In the genomic region with DNA sequence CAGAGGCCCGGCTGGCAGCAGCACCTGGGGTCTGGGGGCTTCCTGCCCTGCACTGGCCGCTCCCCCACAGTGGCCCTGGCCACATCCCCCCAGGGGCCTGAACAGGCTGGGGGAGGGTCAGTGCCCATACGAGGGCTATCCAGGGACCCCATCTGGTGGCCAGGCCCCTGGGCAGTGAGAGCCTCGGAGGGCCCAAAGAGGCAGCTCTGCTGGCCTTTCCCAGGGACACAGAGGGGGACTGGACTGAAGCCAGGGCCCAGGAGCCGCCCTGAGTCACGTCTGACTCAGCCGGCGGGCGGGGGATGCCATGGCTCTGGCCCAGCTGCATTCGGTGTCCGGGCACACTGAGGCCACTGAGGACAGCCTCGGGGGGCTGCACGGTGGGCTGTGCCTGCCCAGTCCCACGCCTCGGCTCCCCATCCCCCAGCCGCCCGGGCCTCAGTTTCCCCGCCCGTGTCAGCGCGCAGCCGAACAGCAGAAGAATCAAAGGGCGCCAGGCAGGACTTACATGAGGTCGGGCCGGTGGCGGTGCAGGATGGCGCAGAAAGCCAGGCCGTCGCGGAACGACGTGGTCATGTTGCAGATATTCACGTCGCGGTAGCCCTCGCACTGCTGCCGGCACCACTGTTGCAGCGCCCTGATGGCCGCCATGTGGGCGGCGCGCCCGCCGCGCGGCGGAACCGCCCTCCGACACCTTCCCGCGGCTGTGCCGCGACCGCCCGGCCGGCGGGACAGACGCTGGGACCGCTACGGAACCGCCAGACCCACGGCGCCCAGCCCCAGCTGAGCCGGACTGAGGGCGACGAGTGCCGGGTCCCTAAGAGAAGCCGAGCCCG, we compare ENCODE assay signal across 7 cellular contexts. TPM values are rescaled to one million over a fixed set of nuclear protein-coding genes. Genes with fewer than 3 reads are reported as not detected.
DNase-seq lines count a peak whose midpoint lies in the region; ATAC-seq and TF ChIP-seq lines count a peak whose summit lies in the region.

MICALL2 (minus strand) TSS at position 795 of the 836 bp plus-strand sequence; CDS start at position 651, 144 bp downstream.

- peak; percentile 87 for TF ChIP-seq POLR2A in esophagus muscularis mucosa (IDR thresholded peaks at IDR 0.05; ENCODE audit: low read depth)

- H3K36me3 ChIP-seq in esophagus muscularis mucosa = no peaks in the 10 kb centered on the region
- no peaks in the 10 kb centered on the region for H3K36me3 ChIP-seq in muscle layer of duodenum (ENCODE audit: control insufficient read depth in 1 of 2, insufficient read depth in 2 of 2, low read length in 2 of 2)
- H3K36me3 ChIP-seq in urinary bladder (ENCODE audit: insufficient read depth) = no peaks in the 10 kb centered on the region

- POLR2A ChIA-PET in activated CD8-positive, alpha-beta T cell treated with anti-CD3 and anti-CD28 coated beads for 36 hours (lab: Charles Lee) = interaction anchor here (0.6 kb wide), 1 partner anchor 1168 kb away, joined by 3 read pairs; no protein-coding TSS in a partner anchor

- H3K27ac ChIP-seq in esophagus muscularis mucosa (replicated peaks in 1 of 4) (peak within 1 kb of the TSS; percentile 82 to 91 (median 88)), muscle layer of duodenum (ENCODE audit: low read length) (peak within 1 kb of the TSS; percentile 80), urinary bladder (ENCODE audit: low read depth) (peak within 1 kb of the TSS; percentile 47)

- no peak within 1 kb of the TSS for H3K27ac Mint-ChIP-seq in IgD-negative memory B cell
- no peak within 1 kb of the TSS for H3K27ac Mint-ChIP-seq in activated CD8-positive, alpha-beta T cell treated with anti-CD3 and anti-CD28 coated beads for 36 hours

- no peak for TF ChIP-seq EP300 in esophagus muscularis mucosa (IDR thresholded peaks at IDR 0.05)

- peak within 1 kb of the TSS; percentile 32 to 83 (median 75) for H3K4me3 Mint-ChIP-seq in IgD-negative memory B cell
- peak within 1 kb of the TSS; percentile 68 for H3K4me3 Mint-ChIP-seq in activated CD8-positive, alpha-beta T cell treated with anti-CD3 and anti-CD28 coated beads for 36 hours

- H3K9me3 ChIP-seq in esophagus muscularis mucosa (no peaks in the 10 kb centered on the region), muscle layer of duodenum (ENCODE audit: control insufficient read depth in 1 of 2, low read length in 2 of 2) (no peaks in the 10 kb centered on the region)

- CTCF ChIA-PET in activated CD8-positive, alpha-beta T cell treated with anti-CD3 and anti-CD28 coated beads for 36 hours (lab: Charles Lee) = interaction anchor here (1.8 kb wide), 1 partner anchor 15 kb away, joined by 5 read pairs; no protein-coding TSS in a partner anchor

- DNase-seq in GM04504 (ENCODE audit: low read depth) (peak; percentile 81), esophagus muscularis mucosa (ENCODE audit: extremely low spot score) (no peak)
- DNase-seq in activated CD8-positive, alpha-beta T cell treated with anti-CD3 and anti-CD28 coated beads for 36 hours = peak; percentile 60

- ATAC-seq in GM21529 (IDR thresholded peaks at IDR 0.05; ENCODE audit: unreplicated experiment) = peak; percentile 21
- peak; percentile 15 for ATAC-seq in activated CD8-positive, alpha-beta T cell treated with anti-CD3 and anti-CD28 coated beads for 36 hours

- peak within 1 kb of the TSS; percentile 73 to 85 (median 78) for H3K4me3 ChIP-seq in esophagus muscularis mucosa
- peak within 1 kb of the TSS; percentile 74 to 90 for H3K4me3 ChIP-seq in muscle layer of duodenum (ENCODE audit: low read depth in 1 of 2, low read length in 2 of 2)
- peak within 1 kb of the TSS; percentile 61 for H3K4me3 ChIP-seq in urinary bladder (ENCODE audit: low read depth, low read length)

- 1% methylated on average over 18 of the region's 69 CpGs for WGBS in esophagus muscularis mucosa
- WGBS in urinary bladder = 1% methylated on average over 69 of the region's 69 CpGs

- H3K27me3 Mint-ChIP-seq in IgD-negative memory B cell = no peaks in the 10 kb centered on the region
- no peaks in the 10 kb centered on the region for H3K27me3 Mint-ChIP-seq in activated CD8-positive, alpha-beta T cell treated with anti-CD3 and anti-CD28 coated beads for 36 hours

- H3K9me3 Mint-ChIP-seq in IgD-negative memory B cell = no peaks in the 10 kb centered on the region
- no peaks in the 10 kb centered on the region for H3K9me3 Mint-ChIP-seq in activated CD8-positive, alpha-beta T cell treated with anti-CD3 and anti-CD28 coated beads for 36 hours

- peaks cover 56 to 95% (median 92%) of the 10 kb centered on the region in 4 donors for H3K4me1 ChIP-seq in esophagus muscularis mucosa
- H3K4me1 ChIP-seq in muscle layer of duodenum (ENCODE audit: control insufficient read depth in 1 of 2, insufficient read depth in 2 of 2, low read length in 2 of 2) = peaks cover 23 to 63% of the 10 kb centered on the region in 2 donors
- H3K4me1 ChIP-seq in urinary bladder (ENCODE audit: insufficient read depth) = no peaks in the 10 kb centered on the region

- H3K4me1 Mint-ChIP-seq in IgD-negative memory B cell = peaks cover 0 to 9% (median 8%) of the 10 kb centered on the region in 3 donors
- peaks cover 18% of the 10 kb centered on the region for H3K4me1 Mint-ChIP-seq in activated CD8-positive, alpha-beta T cell treated with anti-CD3 and anti-CD28 coated beads for 36 hours (ENCODE audit: low read depth)

- TF ChIP-seq CTCF in activated CD8-positive, alpha-beta T cell treated with anti-CD3 and anti-CD28 coated beads for 36 hours (IDR thresholded peaks at IDR 0.05) = no peak
- no peak for TF ChIP-seq CTCF in esophagus muscularis mucosa (IDR thresholded peaks at IDR 0.05)

- H3K36me3 Mint-ChIP-seq in IgD-negative memory B cell = no peaks in the 10 kb centered on the region
- H3K36me3 Mint-ChIP-seq in activated CD8-positive, alpha-beta T cell treated with anti-CD3 and anti-CD28 coated beads for 36 hours (ENCODE audit: low read depth) = no peaks in the 10 kb centered on the region

- H3K27me3 ChIP-seq in esophagus muscularis mucosa = no peaks in the 10 kb centered on the region
- H3K27me3 ChIP-seq in muscle layer of duodenum (ENCODE audit: low read depth, low read length) = no peaks in the 10 kb centered on the region

- intact Hi-C loops in activated CD8-positive, alpha-beta T cell treated with anti-CD3 and anti-CD28 coated beads for 36 hours (cut with micrococcal nuclease) = no loop called here
- intact Hi-C loops in esophagus muscularis mucosa (cut with DNase I) = no loop called here

RNA-seq across cellular contexts. Expression of gene MICALL2, which starts in this region (rescaled TPM):
- polyA plus RNA-seq in IgD-negative memory B cell (not detected), urinary bladder (40.0 TPM)
- total RNA-seq in activated CD8-positive, alpha-beta T cell treated with anti-CD3 and anti-CD28 coated beads for 36 hours = 1 to 10 TPM; 3.0 to 4.2 TPM
- total RNA-seq in esophagus muscularis mucosa (10 to 100 TPM in 3 of 4 donors, 1 to 10 TPM in 1; 9.1 to 18.3 (median 14.6) TPM), urinary bladder (8.4 TPM)

Comparison
In these comparisons a context has a peak if more than half of its experiments do, and no peak if none do; other contexts are left out.
1. RNA of gene MICALL2 (polyA plus RNA-seq): 40.0 TPM in urinary bladder (single experiment); not detected in IgD-negative memory B cell (single experiment); every median in the first group is over 10 times any median in the second.
2. Peak in every context shown above with its lines, with median percentiles within 50 percentile points of each other: H3K27ac ChIP-seq and H3K4me3 ChIP-seq.